ENCODE assay signal across 9 cellular contexts in genomic region chr9:89674667-89675402, GRCh38.
DNase-seq lines count a peak whose midpoint lies in the region; ATAC-seq and TF ChIP-seq lines count a peak whose summit lies in the region.
"Had no signal": no experiment of that assay in that cellular context is flagged by ENCODE, and none has a peak within 500 bp of the region (broad histone marks: within the 10 kb centered on the region; RNA-seq: fewer than 3 reads in every experiment).

No MANE protein-coding gene starts in this region.

- H3K79me2 ChIP-seq in smooth muscle cell (ENCODE audit: low read depth), result no peaks in the 10 kb centered on the region

- peak overlapping the region; percentile 57 for H2AFZ ChIP-seq in smooth muscle cell (ENCODE audit: low read depth)

- no peaks in the 10 kb centered on the region for H3F3A ChIP-seq in smooth muscle cell (ENCODE audit: low read depth)

- no peaks in the 10 kb centered on the region for H3K36me3 Mint-ChIP-seq in activated CD4-positive, alpha-beta memory T cell treated with anti-CD3 and anti-CD28 coated beads for 36 hours

- H3K4me3 ChIP-seq in right cardiac atrium (ENCODE audit: low read length) (no peak overlapping the region), smooth muscle cell (no peak overlapping the region)

- TF ChIP-seq CTCF in smooth muscle cell (IDR thresholded peaks at IDR 0.05; ENCODE audit: borderline replicate concordance, insufficient read depth, poor library complexity, severe bottlenecking), result no peak

- H3K27me3 ChIP-seq in right cardiac atrium (ENCODE audit: control insufficient read depth, insufficient read depth), result no peaks in the 10 kb centered on the region
- H3K27me3 ChIP-seq in smooth muscle cell (ENCODE audit: low read depth), result no peaks in the 10 kb centered on the region

- CTCF ChIA-PET in activated CD4-positive, alpha-beta memory T cell treated with anti-CD3 and anti-CD28 coated beads for 36 hours (lab: Charles Lee), result no interaction called here

- no peaks in the 10 kb centered on the region for H3K36me3 ChIP-seq in smooth muscle cell (ENCODE audit: low read depth)

- POLR2A ChIA-PET in activated CD4-positive, alpha-beta memory T cell treated with anti-CD3 and anti-CD28 coated beads for 36 hours (lab: Charles Lee), result no interaction called here

- no peaks in the 10 kb centered on the region for H3K27me3 Mint-ChIP-seq in activated CD4-positive, alpha-beta memory T cell treated with anti-CD3 and anti-CD28 coated beads for 36 hours

- WGBS in right cardiac atrium, result 46% methylated on average over 11 of the region's 11 CpGs
- WGBS in smooth muscle cell (ENCODE audit: low lambda C conversion rate), result 40% methylated on average over 11 of the region's 11 CpGs

- no peak overlapping the region for H3K4me3 Mint-ChIP-seq in activated CD4-positive, alpha-beta memory T cell treated with anti-CD3 and anti-CD28 coated beads for 36 hours

- no peak overlapping the region for H3K27ac ChIP-seq in right cardiac atrium (ENCODE audit: low read length)
- no peak overlapping the region for H3K27ac ChIP-seq in smooth muscle cell (ENCODE audit: low read depth)

- no peak overlapping the region for H3K27ac Mint-ChIP-seq in activated CD4-positive, alpha-beta memory T cell treated with anti-CD3 and anti-CD28 coated beads for 36 hours

- intact Hi-C loops in right cardiac atrium (cut with DNase I), result loop anchor here in 1 of 4 donors (5.0 kb wide), 1 partner anchor 422 kb away; no protein-coding TSS in a partner anchor
- intact Hi-C loops in activated CD4-positive, alpha-beta memory T cell treated with anti-CD3 and anti-CD28 coated beads for 36 hours (cut with micrococcal nuclease), result no loop called here

- no peak overlapping the region for H3K9ac ChIP-seq in smooth muscle cell (ENCODE audit: low read depth)

- H3K4me1 Mint-ChIP-seq in activated CD4-positive, alpha-beta memory T cell treated with anti-CD3 and anti-CD28 coated beads for 36 hours (ENCODE audit: low read depth), result no peaks in the 10 kb centered on the region

- H4K20me1 ChIP-seq in smooth muscle cell (ENCODE audit: low read depth), result no peaks in the 10 kb centered on the region

- peaks cover 2% of the 10 kb centered on the region for H3K4me1 ChIP-seq in right cardiac atrium (ENCODE audit: control insufficient read depth, insufficient read depth, low read length)
- H3K4me1 ChIP-seq in smooth muscle cell (ENCODE audit: low read depth), result peaks cover 27% of the 10 kb centered on the region

- peak overlapping the region; percentile 32 for H3K4me2 ChIP-seq in smooth muscle cell

- H3K9me3 ChIP-seq in right cardiac atrium (ENCODE audit: control insufficient read depth, low read length) (no peaks in the 10 kb centered on the region), smooth muscle cell (replicated peaks; ENCODE audit: low read depth) (no peaks in the 10 kb centered on the region)

- peak; percentile 91 for DNase-seq in NCI-H1436 (lab: John Stamatoyannopoulos, UW)
- DNase-seq in SHP77 (lab: John Stamatoyannopoulos, UW), result peak; percentile 77 to 91
- peak; percentile 56 to 87 (median 78) for DNase-seq in right cardiac atrium
- DNase-seq in smooth muscle cell (lab: John Stamatoyannopoulos, UW; ENCODE audit: unreplicated experiment), result no peak
- no peak for DNase-seq in HuH-7.5 (ENCODE audit: low spot score)
- DNase-seq in kidney glomerular epithelial cell (lab: John Stamatoyannopoulos, UW), result no peak
- no peak for DNase-seq in stimulated activated CD4-positive, alpha-beta T cell treated with anti-CD3 and anti-CD28 coated beads, Interleukin-1b, Interleukin-23, amount 100 ng/mL, for 48 hours
- no peak for DNase-seq in activated CD4-positive, alpha-beta memory T cell treated with anti-CD3 and anti-CD28 coated beads for 36 hours
- DNase-seq: activated CD4-positive, alpha-beta T cell treated with anti-CD3 and anti-CD28 coated beads for 4 hours had no signal

- no peaks in the 10 kb centered on the region for H3K9me3 Mint-ChIP-seq in activated CD4-positive, alpha-beta memory T cell treated with anti-CD3 and anti-CD28 coated beads for 36 hours

- peak; percentile 78 to 86 for ATAC-seq in right cardiac atrium

Comparison
In these comparisons a context has a peak if more than half of its experiments do, and no peak if none do; other contexts are left out.
1. DNase-seq: peak in NCI-H1436 (single experiment), SHP77 (2 of 2) and right cardiac atrium (3 of 3); none in smooth muscle cell (single experiment), HuH-7.5 (single experiment), kidney glomerular epithelial cell (single experiment), stimulated activated CD4-positive, alpha-beta T cell treated with anti-CD3 and anti-CD28 coated beads, Interleukin-1b, Interleukin-23, amount 100 ng/mL, for 48 hours (single experiment) and activated CD4-positive, alpha-beta memory T cell treated with anti-CD3 and anti-CD28 coated beads for 36 hours (single experiment).